Comparison of ENCODE assay signal across 8 cellular contexts in genomic region chr6:26249959-26250805, GRCh38.
DNase-seq lines count a peak whose midpoint lies in the region; ATAC-seq and TF ChIP-seq lines count a peak whose summit lies in the region.

No MANE protein-coding gene starts in this region.

- H3K4me1 ChIP-seq in BLaER1 treated with 17β-estradiol and CSF1 and Interleukin-3, amounts not matched to agents 10 nM and 100 nM, result peaks cover 19 to 37% (median 27%) of the 10 kb centered on the region in 10 experiments; a peak in 19 of 20 replicates
- peaks cover 0 to 19% (median 6%) of the 10 kb centered on the region in 4 donors for H3K4me1 ChIP-seq in upper lobe of left lung

- peaks cover 0 to 30% (median 5%) of the 10 kb centered on the region in 11 experiments; a peak in 10 of 22 replicates for H3K27me3 ChIP-seq in BLaER1 treated with 17β-estradiol and CSF1 and Interleukin-3, amounts not matched to agents 10 nM and 100 nM
- H3K27me3 ChIP-seq in neural cell (ENCODE audit: insufficient read depth, low read depth, low read length), result no peaks in the 10 kb centered on the region
- peaks cover 0 to 8% (median 2%) of the 10 kb centered on the region in 4 donors for H3K27me3 ChIP-seq in upper lobe of left lung

- ATAC-seq in GM19438 (IDR thresholded peaks at IDR 0.05; ENCODE audit: low read depth, unreplicated experiment), result peak; percentile 38
- ATAC-seq in upper lobe of left lung (ENCODE audit: low FRiP score in 2 of 2), result peak; percentile 74 to 76

- peaks cover 8% of the 10 kb centered on the region for H3F3A ChIP-seq in neural cell (ENCODE audit: insufficient read depth, low read length, poor library complexity, severe bottlenecking)

- H2AFZ ChIP-seq in neural cell (ENCODE audit: low read depth, low read length), result peak overlapping the region; percentile 48

- peaks cover 0 to 6% (median 0%) of the 10 kb centered on the region in 11 experiments; a peak in 8 of 22 replicates for H4K20me1 ChIP-seq in BLaER1 treated with 17β-estradiol and CSF1 and Interleukin-3, amounts not matched to agents 10 nM and 100 nM
- no peaks in the 10 kb centered on the region for H4K20me1 ChIP-seq in neural cell (ENCODE audit: insufficient read depth)

- TF ChIP-seq POLR2A in upper lobe of left lung (IDR thresholded peaks at IDR 0.05), result peak in 1 of 4 donors; percentile 55

- TF ChIP-seq EP300 in neural cell (conservative IDR thresholded peaks at IDR 0.05; ENCODE audit: poor library complexity, severe bottlenecking), result no peak
- TF ChIP-seq EP300 in upper lobe of left lung (IDR thresholded peaks at IDR 0.05), result no peak

- peak overlapping the region; percentile 79 to 94 (median 88) for H3K9ac ChIP-seq in BLaER1 treated with 17β-estradiol and CSF1 and Interleukin-3, amounts not matched to agents 10 nM and 100 nM
- peak overlapping the region; percentile 47 for H3K9ac ChIP-seq in neural cell (ENCODE audit: low read length)

- no peaks in the 10 kb centered on the region for H3K9me2 ChIP-seq in neural cell (ENCODE audit: insufficient read depth, low read length)

- no peaks in the 10 kb centered on the region for H3K36me3 ChIP-seq in BLaER1 treated with 17β-estradiol and CSF1 and Interleukin-3, amounts not matched to agents 10 nM and 100 nM
- H3K36me3 ChIP-seq in neural cell (ENCODE audit: insufficient read depth, low read length) (no peaks in the 10 kb centered on the region), upper lobe of left lung (no peaks in the 10 kb centered on the region)

- DNase-seq in HK-2 (ENCODE audit: unreplicated experiment) (peak; percentile 65), OCI-M1 (lab: John Stamatoyannopoulos, UW) (peak; percentile 98), fibroblast of peridontal ligament (ENCODE audit: extremely low read depth) (peak; percentile 66), upper lobe of left lung (peak; percentile 72 to 83)
- peak; percentile 82 to 84 for DNase-seq in activated T-cell treated with anti-CD3 and anti-CD28 coated beads, Interleukin-2, amount 50 U/mL, for 48 hours

- peak overlapping the region; percentile 73 to 96 (median 90) for H3K27ac ChIP-seq in BLaER1 treated with 17β-estradiol and CSF1 and Interleukin-3, amounts not matched to agents 10 nM and 100 nM
- H3K27ac ChIP-seq in neural cell (ENCODE audit: low read length) (peak overlapping the region; percentile 38), upper lobe of left lung (peak overlapping the region; percentile 72 to 90 (median 84))

- WGBS in upper lobe of left lung, 2 donors, result 1 to 2% methylated on average over 13 to 45 of the region's 45 CpGs

- TF ChIP-seq RAD21 in neural cell (conservative IDR thresholded peaks at IDR 0.05), result peak; percentile 26

- peak overlapping the region; percentile 66 to 82 (median 74) for H3K4me3 ChIP-seq in BLaER1 treated with 17β-estradiol and CSF1 and Interleukin-3, amounts not matched to agents 10 nM and 100 nM
- H3K4me3 ChIP-seq in neural cell (ENCODE audit: low read length) (peak overlapping the region; percentile 84), upper lobe of left lung (peak overlapping the region; percentile 3 to 59 (median 49))

- peak overlapping the region; percentile 81 to 98 (median 87) for H3K4me2 ChIP-seq in BLaER1 treated with 17β-estradiol and CSF1 and Interleukin-3, amounts not matched to agents 10 nM and 100 nM
- peak overlapping the region; percentile 100 for H3K4me2 ChIP-seq in neural cell (ENCODE audit: low read length)

- TF ChIP-seq CTCF in neural cell (IDR thresholded peaks at IDR 0.05; ENCODE audit: poor library complexity, severe bottlenecking) (peak; percentile 77), upper lobe of left lung (IDR thresholded peaks at IDR 0.05) (peak in 5 of 6 experiments; percentile 10 to 51 (median 35))

- peaks cover 3 to 18% (median 15%) of the 10 kb centered on the region in 11 experiments; a peak in 20 of 22 replicates for H3K9me3 ChIP-seq in BLaER1 treated with 17β-estradiol and CSF1 and Interleukin-3, amounts not matched to agents 10 nM and 100 nM (replicated peaks in 1 of 11)
- H3K9me3 ChIP-seq in neural cell (ENCODE audit: low read length) (no peaks in the 10 kb centered on the region), upper lobe of left lung (no peaks in the 10 kb centered on the region)

- peaks cover 13% of the 10 kb centered on the region for H3K79me2 ChIP-seq in neural cell (replicated peaks; ENCODE audit: insufficient read depth, low read length)

TF ChIP-seq in neural cell, 6 proteins besides CTCF, POLR2A, EP300 and RAD21:
- TF ChIP-seq SMC3 (conservative IDR thresholded peaks at IDR 0.05; ENCODE audit: poor library complexity), result no peak
- TF ChIP-seq POLR2AphosphoS5 (IDR thresholded peaks at IDR 0.05), result no peak
- no peak for TF ChIP-seq EZH2 (IDR thresholded peaks at IDR 0.05; ENCODE audit: borderline replicate concordance, insufficient read depth, low read length, poor library complexity, severe bottlenecking)
- no peak for TF ChIP-seq MXI1 (conservative IDR thresholded peaks at IDR 0.05; ENCODE audit: poor library complexity, severe bottlenecking)
- TF ChIP-seq TAF1 (IDR thresholded peaks at IDR 0.05; ENCODE audit: low read depth), result no peak
- no peak for TF ChIP-seq REST (IDR thresholded peaks at IDR 0.05; ENCODE audit: borderline replicate concordance)
TF ChIP-seq in neural cell: peak in this region for 0.

Comparison
In these comparisons a context has a peak if more than half of its experiments do, and no peak if none do; other contexts are left out.
1. Peak in every context shown above with its lines: DNase-seq, ATAC-seq, H3K4me3 ChIP-seq and H3K27ac ChIP-seq.
2. H3K27ac ChIP-seq: peak in every context shown above with its lines; median percentile 90 in BLaER1 treated with 17β-estradiol and CSF1 and Interleukin-3, amounts not matched to agents 10 nM and 100 nM; 84 in upper lobe of left lung; 38 in neural cell.